ENCODE assay signal across 8 cellular contexts in the genomic region with DNA sequence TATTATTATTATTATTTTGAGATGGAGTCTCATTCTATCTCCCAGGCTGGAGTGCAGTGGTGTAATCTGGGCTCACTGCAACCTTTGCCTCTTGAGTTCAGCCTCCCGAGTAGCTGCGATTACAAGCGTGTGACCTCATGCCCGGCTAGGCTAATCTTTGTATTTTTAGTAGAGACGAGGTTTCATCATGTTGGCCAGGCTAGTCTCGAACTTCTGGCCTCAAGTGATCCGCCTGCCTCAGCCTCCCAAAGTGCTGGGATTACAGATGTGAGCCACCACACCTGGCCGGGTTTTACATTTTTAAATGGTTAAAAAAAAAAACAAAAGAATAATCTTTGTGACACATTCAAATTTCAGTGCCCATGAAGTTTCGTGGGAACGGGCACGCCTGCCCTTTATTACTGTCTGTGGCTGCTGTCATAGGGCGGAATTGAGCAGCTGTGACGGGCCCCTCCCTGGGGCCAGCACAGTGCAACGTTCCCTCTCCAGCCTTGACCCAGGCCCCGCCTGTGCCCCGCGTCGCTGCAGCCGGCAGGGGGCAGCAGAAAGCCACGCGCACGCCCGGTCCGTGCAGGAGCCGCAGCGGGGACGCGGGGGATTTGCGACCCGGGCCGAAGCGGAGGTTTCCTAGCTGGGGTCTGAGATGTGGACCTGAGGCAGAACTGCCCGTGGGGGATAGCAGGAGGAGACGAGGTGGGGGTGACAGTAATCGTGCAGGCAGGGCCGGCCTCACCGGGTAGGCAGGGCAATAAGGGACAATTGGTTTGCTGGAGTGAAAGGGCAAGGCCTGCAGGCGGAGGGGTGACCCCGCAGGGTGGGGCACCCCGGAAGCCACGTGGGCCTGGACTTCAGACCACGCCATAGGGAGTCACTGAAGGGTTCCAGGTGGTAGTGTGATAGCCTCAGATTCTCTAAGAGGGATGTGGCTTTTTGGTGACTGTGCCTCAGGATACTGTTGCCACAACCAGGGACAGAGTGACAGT. TPM values are rescaled to one million over a fixed set of nuclear protein-coding genes. Genes with fewer than 3 reads are reported as not detected.
DNase-seq lines count a peak whose midpoint lies in the region; ATAC-seq, FAIRE-seq and TF ChIP-seq lines count a peak whose summit lies in the region.

No MANE protein-coding gene starts in this region.

- peak; percentile 92 for ATAC-seq in HG02852 (IDR thresholded peaks at IDR 0.05; ENCODE audit: unreplicated experiment)

- H3K27me3 ChIP-seq in WERI-Rb-1 (ENCODE audit: insufficient read depth, low read depth, severe bottlenecking) (no peaks in the 10 kb centered on the region), bronchial epithelial cell (ENCODE audit: control insufficient read depth, insufficient read depth, low read length) (no peaks in the 10 kb centered on the region)

- no peak overlapping the region for H3K27ac ChIP-seq in WERI-Rb-1

- DNase-seq in NCI-H2196 (lab: John Stamatoyannopoulos, UW; ENCODE audit: unreplicated experiment) (peak; percentile 65), NCI-H2196 treated with DMSO at 0.1 percent for 48 hours (lab: John Stamatoyannopoulos, UW; ENCODE audit: unreplicated experiment) (no peak), NCI-H146 treated with DMSO at 0.1 percent for 48 hours (lab: John Stamatoyannopoulos, UW; ENCODE audit: unreplicated experiment) (peak; percentile 18), WERI-Rb-1 (peak; percentile 83), bronchial epithelial cell (ENCODE audit: low read depth) (peak; percentile 46), iris pigment epithelial cell (ENCODE audit: low read depth) (peak; percentile 36)
- peak; percentile 80 for DNase-seq in stimulated activated CD4-positive, alpha-beta T cell treated with anti-CD3 and anti-CD28 coated beads, Interleukin-12 subunit alpha, Interleukin-12 subunit beta, amount 100 ng/mL, for 4 hours

- no peaks in the 10 kb centered on the region for H3K9me3 ChIP-seq in WERI-Rb-1 (ENCODE audit: severe bottlenecking)

- H3K36me3 ChIP-seq in WERI-Rb-1: no peaks in the 10 kb centered on the region
- no peaks in the 10 kb centered on the region for H3K36me3 ChIP-seq in bronchial epithelial cell (ENCODE audit: control insufficient read depth, insufficient read depth, low read length)

- TF ChIP-seq CTCF in WERI-Rb-1 (IDR thresholded peaks at IDR 0.05; ENCODE audit: low read depth, low read length) (peak; percentile 96), bronchial epithelial cell (IDR thresholded peaks at IDR 0.05; ENCODE audit: insufficient read depth, low read length, severe bottlenecking) (peak; percentile 96)

- peak overlapping the region; percentile 42 for H3K4me3 ChIP-seq in WERI-Rb-1 (ENCODE audit: low read depth, low read length)
- peak overlapping the region; percentile 38 for H3K4me3 ChIP-seq in bronchial epithelial cell (ENCODE audit: low read depth, low read length)

- no peak for FAIRE-seq in bronchial epithelial cell (lab: Jason Lieb, UNC)

RNA-seq across cellular contexts. Expression of a gene that starts 54.3 kb away (rescaled TPM):
- 1.1 and 2.4 TPM in 2 replicates for total RNA-seq in bronchial epithelial cell

RNA-seq across cellular contexts. Expression of a gene that starts 59.6 kb away (rescaled TPM):
- total RNA-seq in bronchial epithelial cell: 43.4 and 101 TPM in 2 replicates
